In genomic region chr1:145047553-145047952, GRCh38 we compare ENCODE assay signal across 2 cellular contexts. TPM values are rescaled to one million over a fixed set of nuclear protein-coding genes. Genes with fewer than 3 reads are reported as not detected.
"Had no signal": no experiment of that assay in that cellular context is flagged by ENCODE, and none has a peak within 500 bp of the region (broad histone marks: within the 10 kb centered on the region; RNA-seq: fewer than 3 reads in every experiment).

No MANE protein-coding gene starts in this region.

RNA-seq across cellular contexts. Expression of gene FAM72D, which starts 48.2 kb away (rescaled TPM):
- total RNA-seq: left lobe of liver, thoracic aorta had no signal
